In genomic region chr2:201232125-201232815, GRCh38 we compare ENCODE assay signal across 8 cellular contexts. TPM values are rescaled to one million over a fixed set of nuclear protein-coding genes. Genes with fewer than 3 reads are reported as not detected.
DNase-seq lines count a peak whose midpoint lies in the region; ATAC-seq and TF ChIP-seq lines count a peak whose summit lies in the region.

No MANE protein-coding gene starts in this region.

- peaks cover 43% of the 10 kb centered on the region for H3K4me1 Mint-ChIP-seq in activated T-helper 2 cell treated with anti-CD3 and anti-CD28 coated beads, Interferon-gamma antibody, Interleukin-2, Interleukin-4, amounts not matched to agents 10 μg/mL and 5 μg/mL and 100 μg/mL, durations not matched to agents 14 hours and 24 hours and 36 hours (ENCODE audit: low read depth)

- H3K27ac Mint-ChIP-seq in activated T-helper 2 cell treated with anti-CD3 and anti-CD28 coated beads, Interferon-gamma antibody, Interleukin-2, Interleukin-4, amounts not matched to agents 10 μg/mL and 5 μg/mL and 100 μg/mL, durations not matched to agents 14 hours and 24 hours and 36 hours = peak overlapping the region; percentile 88

- intact Hi-C loops in activated T-helper 2 cell treated with anti-CD3 and anti-CD28 coated beads, Interferon-gamma antibody, Interleukin-2, Interleukin-4, amounts not matched to agents 10 μg/mL and 5 μg/mL and 100 μg/mL, durations not matched to agents 14 hours and 24 hours and 36 hours (cut with micrococcal nuclease) = loop anchor here (1.0 to 10.0 kb wide), 11 partner anchors 20 to 943 kb away; partner anchors contain the start of genes CASP10, HYCC2, STRADB and TMEM237
- intact Hi-C loops in testis (cut with DNase I; ENCODE audit: low total_unique reads) = no loop called here

- no peaks in the 10 kb centered on the region for H3K27me3 ChIP-seq in MG63
- H3K27me3 ChIP-seq in RWPE2 (ENCODE audit: insufficient read depth, poor library complexity, severe bottlenecking) = no peaks in the 10 kb centered on the region
- H3K27me3 ChIP-seq in foreskin keratinocyte = no peaks in the 10 kb centered on the region
- H3K27me3 ChIP-seq in testis = no peaks in the 10 kb centered on the region

- H3K4me1 ChIP-seq in RWPE2 (ENCODE audit: insufficient read depth, poor library complexity, severe bottlenecking) = peaks cover 22% of the 10 kb centered on the region
- H3K4me1 ChIP-seq in foreskin keratinocyte = peaks cover 21% of the 10 kb centered on the region
- H3K4me1 ChIP-seq in testis = peaks cover 10% of the 10 kb centered on the region

- H3K27me3 Mint-ChIP-seq in activated T-helper 2 cell treated with anti-CD3 and anti-CD28 coated beads, Interferon-gamma antibody, Interleukin-2, Interleukin-4, amounts not matched to agents 10 μg/mL and 5 μg/mL and 100 μg/mL, durations not matched to agents 14 hours and 24 hours and 36 hours (ENCODE audit: low read depth) = no peaks in the 10 kb centered on the region

- H3K36me3 ChIP-seq in MG63 (no peaks in the 10 kb centered on the region), RWPE2 (ENCODE audit: low read depth) (no peaks in the 10 kb centered on the region; the same call in 1 of the 2 replicates), testis (ENCODE audit: low read depth, missing control alignments) (no peaks in the 10 kb centered on the region)

- ATAC-seq in RWPE2 (ENCODE audit: low read depth) = peak; percentile 59
- peak; percentile 74 for ATAC-seq in foreskin keratinocyte

- DNase-seq in ELR (ENCODE audit: low read depth) = peak; percentile 94
- peak; percentile 95 for DNase-seq in H4 (ENCODE audit: low spot score)
- peak; percentile 90 for DNase-seq in MG63
- DNase-seq in RWPE2 (ENCODE audit: low spot score) = peak; percentile 86
- DNase-seq in activated T-helper 2 cell treated with anti-CD3 and anti-CD28 coated beads, Interferon-gamma antibody, Interleukin-2, Interleukin-4, amounts not matched to agents 10 μg/mL and 5 μg/mL and 100 μg/mL, durations not matched to agents 14 hours and 24 hours and 36 hours (ENCODE audit: low spot score) = peak; percentile 88
- peak; percentile 78 to 90 for DNase-seq in foreskin keratinocyte
- peak; percentile 20 for DNase-seq in occipital lobe (lab: John Stamatoyannopoulos, UW)
- peak; percentile 95 for DNase-seq in testis

- H3K4me3 Mint-ChIP-seq in activated T-helper 2 cell treated with anti-CD3 and anti-CD28 coated beads, Interferon-gamma antibody, Interleukin-2, Interleukin-4, amounts not matched to agents 10 μg/mL and 5 μg/mL and 100 μg/mL, durations not matched to agents 14 hours and 24 hours and 36 hours (ENCODE audit: low read depth) = peak overlapping the region; percentile 54

- TF ChIP-seq CTCF in RWPE2 (IDR thresholded peaks at IDR 0.05; ENCODE audit: poor library complexity, severe bottlenecking) = peak; percentile 96
- TF ChIP-seq CTCF in foreskin keratinocyte (conservative IDR thresholded peaks at IDR 0.05) = peak; percentile 98
- peak; percentile 80 to 91 (median 91) for TF ChIP-seq CTCF in testis (IDR thresholded peaks at IDR 0.05)

- no peaks in the 10 kb centered on the region for H3K9me3 Mint-ChIP-seq in activated T-helper 2 cell treated with anti-CD3 and anti-CD28 coated beads, Interferon-gamma antibody, Interleukin-2, Interleukin-4, amounts not matched to agents 10 μg/mL and 5 μg/mL and 100 μg/mL, durations not matched to agents 14 hours and 24 hours and 36 hours

- 18% methylated on average over 9 to 10 of the region's 10 CpGs for WGBS in testis, 2 donors

- H3K4me3 ChIP-seq in MG63 = 0 out of 2 replicates have a peak overlapping the region, but pooled peaks have one; percentile 7
- H3K4me3 ChIP-seq in RWPE2 (ENCODE audit: severe bottlenecking) = no peak overlapping the region
- no peak overlapping the region for H3K4me3 ChIP-seq in testis

- peak overlapping the region; percentile 36 for H3K27ac ChIP-seq in RWPE2 (ENCODE audit: poor library complexity, severe bottlenecking)
- peak overlapping the region; percentile 13 for H3K27ac ChIP-seq in foreskin keratinocyte
- H3K27ac ChIP-seq in testis = no peak overlapping the region

- peaks cover 19% of the 10 kb centered on the region for H3K36me3 Mint-ChIP-seq in activated T-helper 2 cell treated with anti-CD3 and anti-CD28 coated beads, Interferon-gamma antibody, Interleukin-2, Interleukin-4, amounts not matched to agents 10 μg/mL and 5 μg/mL and 100 μg/mL, durations not matched to agents 14 hours and 24 hours and 36 hours (ENCODE audit: low read depth)

- H3K9me3 ChIP-seq in MG63 (no peaks in the 10 kb centered on the region), RWPE2 (ENCODE audit: severe bottlenecking) (no peaks in the 10 kb centered on the region), testis (no peaks in the 10 kb centered on the region)

- no peak for TF ChIP-seq POLR2A in testis (IDR thresholded peaks at IDR 0.05)

RNA-seq across cellular contexts. Expression of gene CASP8, which starts 28.1 kb away (rescaled TPM):
- total RNA-seq in H4 (2014; rRNA removed; shearing (Covaris generic)) = 24.2 and 27.2 TPM in 2 replicates
- 16.3 and 23.7 TPM in 2 replicates for total RNA-seq in MG63 (2014; rRNA removed; shearing (Covaris generic); ENCODE audit: low replicate concordance)
- 43.5 and 44.1 TPM in 2 replicates for total RNA-seq in activated T-helper 2 cell treated with anti-CD3 and anti-CD28 coated beads, Interferon-gamma antibody, Interleukin-2, Interleukin-4, amounts not matched to agents 10 μg/mL and 5 μg/mL and 100 μg/mL, durations not matched to agents 14 hours and 24 hours and 36 hours
- 21.9 and 22.4 TPM in 2 replicates for total RNA-seq in foreskin keratinocyte
- polyA plus RNA-seq in foreskin keratinocyte = 8.3 and 10.6 TPM in 2 replicates
- 2.2 TPM for total RNA-seq in occipital lobe
- 10 to 100 TPM in 1 of 2 donors, 1 to 10 TPM in 1; 7.4 to 12.5 TPM for total RNA-seq in testis
- 9.1 TPM for polyA plus RNA-seq in testis (ENCODE audit: insufficient read depth, low read depth, low replicate concordance)

RNA-seq across cellular contexts. Expression of gene CASP10, which starts 49.3 kb away (rescaled TPM):
- total RNA-seq in H4 (2014; rRNA removed; shearing (Covaris generic)) = 1.0 and 1.2 TPM in 2 replicates
- 0.91 and 4.7 TPM in 2 replicates for total RNA-seq in MG63 (2014; rRNA removed; shearing (Covaris generic); ENCODE audit: low replicate concordance)
- 14.3 and 17.3 TPM in 2 replicates for total RNA-seq in activated T-helper 2 cell treated with anti-CD3 and anti-CD28 coated beads, Interferon-gamma antibody, Interleukin-2, Interleukin-4, amounts not matched to agents 10 μg/mL and 5 μg/mL and 100 μg/mL, durations not matched to agents 14 hours and 24 hours and 36 hours
- total RNA-seq in foreskin keratinocyte (6.1 and 6.5 TPM in 2 replicates), occipital lobe (2.0 TPM), testis (10 to 100 TPM in 1 of 2 donors, 1 to 10 TPM in 1; 5.2 to 10.4 TPM)
- polyA plus RNA-seq in foreskin keratinocyte (2.4 and 2.7 TPM in 2 replicates), testis (ENCODE audit: insufficient read depth, low read depth, low replicate concordance) (2.4 TPM)

Comparison
In these comparisons a context has a peak if more than half of its experiments do, and no peak if none do; other contexts are left out.
1. DNase-seq: peak in every context shown above with its lines; median percentile 95 in H4; 95 in testis; 94 in ELR; 90 in MG63; 88 in activated T-helper 2 cell treated with anti-CD3 and anti-CD28 coated beads, Interferon-gamma antibody, Interleukin-2, Interleukin-4, amounts not matched to agents 10 μg/mL and 5 μg/mL and 100 μg/mL, durations not matched to agents 14 hours and 24 hours and 36 hours; 86 in RWPE2; 84 in foreskin keratinocyte; 20 in occipital lobe.
2. H3K27ac ChIP-seq: peak in RWPE2 (single experiment) and foreskin keratinocyte (single experiment); none in testis (0 of 2).
3. Peak in every context shown above with its lines, with median percentiles within 50 percentile points of each other: CTCF ChIP-seq.